In the genomic region with DNA sequence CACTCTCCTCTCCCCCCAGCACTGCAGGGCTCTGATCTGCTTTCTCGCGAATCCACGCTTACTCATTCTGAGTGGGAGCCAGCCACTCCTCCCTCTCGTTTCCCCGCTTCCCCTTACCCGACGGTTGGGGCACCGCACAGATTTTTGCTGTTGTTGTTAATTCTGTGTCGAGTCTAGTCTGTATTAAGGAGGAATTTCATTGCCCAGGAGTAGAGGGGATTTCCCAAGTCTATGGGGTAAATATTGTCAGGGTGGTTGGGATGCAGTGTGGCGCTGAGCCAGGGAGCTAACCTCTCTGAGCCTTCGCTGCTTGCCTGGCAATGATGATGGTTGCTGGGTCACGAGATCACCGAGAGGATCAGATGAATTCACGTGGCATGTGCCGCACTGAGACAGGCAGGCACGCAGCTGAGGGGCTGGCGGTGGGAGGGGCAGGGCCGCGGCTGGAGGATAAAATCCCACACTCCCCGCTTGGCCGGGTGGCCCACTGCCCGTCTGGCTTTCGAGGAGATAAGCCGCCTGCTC, we compare ENCODE assay signal across 1 cellular context.
A peak's percentile ranks its signal among the peaks of the same experiment; 100 is the strongest.
TF ChIP-seq lines count a peak whose summit lies in the region.

No MANE protein-coding gene starts in this region.

TF ChIP-seq in GM12878, 131 proteins besides CTCF, POLR2A, EP300 and RAD21:
- TF ChIP-seq BHLHE40 (IDR thresholded peaks at IDR 0.05; ENCODE audit: borderline replicate concordance in 1 of 2, low read depth in 2 of 2, low read length in 1 of 2) (no peak), SPI1 (IDR thresholded peaks at IDR 0.05; ENCODE audit: borderline replicate concordance, insufficient read depth, low read depth, low read length) (peak; percentile 34; the same call in 1 of the 2 replicates)
